ENCODE assay signal across 8 cellular contexts in the genomic region with DNA sequence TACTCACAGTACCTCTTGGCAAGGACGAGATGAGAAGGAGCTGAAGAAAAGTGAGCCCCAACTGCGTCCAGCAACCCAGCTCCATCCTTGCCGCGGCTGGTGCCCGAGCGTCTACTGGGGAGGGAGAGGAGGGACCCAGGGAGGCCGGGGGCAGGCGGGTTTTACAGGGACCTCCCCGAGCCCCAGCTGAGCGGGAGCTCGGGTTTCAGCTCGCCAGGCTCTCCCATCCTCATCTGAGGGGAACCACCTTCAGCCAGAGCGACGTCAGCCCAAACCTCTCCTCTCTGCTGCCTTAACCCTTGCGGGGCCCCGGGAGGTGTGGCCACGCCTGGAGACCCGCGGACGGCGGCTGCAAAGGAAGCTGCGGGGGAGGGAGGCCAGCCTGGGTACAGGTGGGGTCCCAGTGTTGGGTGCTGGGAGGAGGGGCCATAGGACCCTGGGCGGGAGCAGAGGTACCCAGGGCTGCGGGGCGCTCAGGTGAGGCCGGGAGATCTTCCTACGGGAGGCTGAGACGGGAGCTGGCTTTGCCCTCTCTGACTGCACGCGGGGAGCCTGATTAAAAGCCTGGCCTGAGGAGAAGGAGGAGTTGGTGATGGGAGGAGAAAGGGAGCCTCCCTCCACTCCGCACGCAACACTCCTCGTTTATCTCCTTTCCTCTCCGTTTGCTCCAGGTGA. TPM values are rescaled to one million over a fixed set of nuclear protein-coding genes. Genes with fewer than 3 reads are reported as not detected.
A peak's percentile ranks its signal among the peaks of the same experiment; 100 is the strongest.
DNase-seq lines count a peak whose midpoint lies in the region; FAIRE-seq and TF ChIP-seq lines count a peak whose summit lies in the region.

TSS of gene PAMR1 (minus strand) at position 116 of the 675 bp plus-strand sequence. CDS start at position 85, 31 bp downstream.

- in situ Hi-C loops in KBM-7 (cut with MboI; ENCODE audit: low pct_unique_long_range_greater_than_20kb, low sequenced_read_pairs): no loop called here

- H3K9me3 ChIP-seq in kidney (ENCODE audit: control insufficient read depth in 1 of 2, low read length in 2 of 2) (no peaks in the 10 kb centered on the region), suprapubic skin (no peaks in the 10 kb centered on the region)

- TF ChIP-seq POLR2A in suprapubic skin (IDR thresholded peaks at IDR 0.05): peak in 1 of 2 donors; percentile 50

- H3K4me3 ChIP-seq in kidney (ENCODE audit: low read length in 2 of 2) (no peak within 1 kb of the TSS), suprapubic skin (peak within 1 kb of the TSS; percentile 38)

- H3K36me3 Mint-ChIP-seq in brain: no peaks in the 10 kb centered on the region

- H3K27ac Mint-ChIP-seq in brain: peak within 1 kb of the TSS in 1 of 5 experiments; percentile 60

- H3K36me3 ChIP-seq in kidney (ENCODE audit: control insufficient read depth in 1 of 2, insufficient read depth in 2 of 2, low read length in 2 of 2) (no peaks in the 10 kb centered on the region), suprapubic skin (no peaks in the 10 kb centered on the region)

- H3K27me3 ChIP-seq in suprapubic skin: peaks cover 17% of the 10 kb centered on the region

- H3K9ac ChIP-seq in kidney (ENCODE audit: low read length in 2 of 2): no peak within 1 kb of the TSS

- peaks cover 52% of the 10 kb centered on the region for H3K27me3 Mint-ChIP-seq in brain

- WGBS in suprapubic skin: 3% methylated on average over 20 of the region's 34 CpGs

- H3K4me1 ChIP-seq in kidney (ENCODE audit: control insufficient read depth in 1 of 2, insufficient read depth in 1 of 2, low read depth in 1 of 2, low read length in 2 of 2): peaks cover 0 to 4% of the 10 kb centered on the region in 2 donors
- H3K4me1 ChIP-seq in suprapubic skin: peaks cover 35% of the 10 kb centered on the region

- no peak for TF ChIP-seq EP300 in suprapubic skin (IDR thresholded peaks at IDR 0.05)

- H3K4me3 Mint-ChIP-seq in brain: peak within 1 kb of the TSS; percentile 3 to 79 (median 59)

- DNase-seq in AG08396 (ENCODE audit: low spot score) (peak; percentile 79), HCEC 1CT (peak; percentile 42), kidney (peak; percentile 85), suprapubic skin (ENCODE audit: low spot score in 2 of 2) (peak; percentile 81 to 86), GM19238 (ENCODE audit: insufficient read length, low spot score) (no peak), KBM-7 (no peak), GM19240 (ENCODE audit: insufficient read length, low spot score) (no peak)

- H3K27ac ChIP-seq in kidney (ENCODE audit: low read depth in 2 of 2, low read length in 2 of 2): no peak within 1 kb of the TSS
- peak within 1 kb of the TSS; percentile 61 for H3K27ac ChIP-seq in suprapubic skin

- intact Hi-C loops in kidney (cut with DNase I): no loop called here

- H3K9me3 Mint-ChIP-seq in brain: peaks cover 0 to 6% (median 0%) of the 10 kb centered on the region in 5 experiments

- FAIRE-seq in kidney (lab: Jason Lieb, UNC): no peak

- H3K4me1 Mint-ChIP-seq in brain: peaks cover 27% of the 10 kb centered on the region

- TF ChIP-seq CTCF in brain (conservative IDR thresholded peaks at IDR 0.05) (no peak), kidney (IDR thresholded peaks at IDR 0.05; ENCODE audit: borderline replicate concordance, extremely low read depth, insufficient read depth) (no peak), suprapubic skin (IDR thresholded peaks at IDR 0.05) (no peak)

RNA-seq across cellular contexts. Expression of gene PAMR1, which starts in this region (rescaled TPM):
- polyA plus RNA-seq in brain (ENCODE audit: insufficient read depth, low read depth, low replicate concordance): 17.5 TPM
- total RNA-seq in kidney: 2.2 TPM
- 2.4 TPM for polyA plus RNA-seq in kidney (ENCODE audit: insufficient read depth, low read depth, low replicate concordance)
- total RNA-seq in suprapubic skin: 10 to 100 TPM; 13.3 to 25.8 (median 14.6) TPM

Comparison
In these comparisons a context has a peak if more than half of its experiments do, and no peak if none do; other contexts are left out.
1. DNase-seq: peak in AG08396 (single experiment), HCEC 1CT (single experiment), kidney (single experiment) and suprapubic skin (2 of 2); none in GM19238 (single experiment), KBM-7 (single experiment) and GM19240 (single experiment).